8 cellular contexts compared by ENCODE assay signal in genomic region chr19:58572818-58573657, GRCh38. TPM values are rescaled to one million over a fixed set of nuclear protein-coding genes. Genes with fewer than 3 reads are reported as not detected.
DNase-seq lines count a peak whose midpoint lies in the region; ATAC-seq, FAIRE-seq and TF ChIP-seq lines count a peak whose summit lies in the region.

TSS of gene MZF1 (minus strand) at chr19:58573335. CDS start at chr19:58571389, 1,946 bp downstream.

- peak; percentile 19 for TF ChIP-seq EP300 in transverse colon (IDR thresholded peaks at IDR 0.05; ENCODE audit: low read depth)

- WGBS in pancreas, 2 donors: 0% methylated on average over 75 of the region's 75 CpGs
- 0 to 1% methylated on average over 15 to 75 of the region's 75 CpGs for WGBS in transverse colon (ENCODE audit: low coverage in 1 of 2), 2 donors

- DNase-seq in H7: peak; percentile 99
- DNase-seq in NB4 (ENCODE audit: low read depth): peak; percentile 100
- DNase-seq in activated effector memory CD4-positive, alpha-beta T cell treated with Interleukin-2 at 50 U/mL for 16 hours: peak; percentile 99
- DNase-seq in globus pallidus (ENCODE audit: low spot score): peak; percentile 99
- peak; percentile 96 to 100 (median 100) for DNase-seq in pancreas
- peak; percentile 100 for DNase-seq in transverse colon
- no peak for DNase-seq in MV-4-11 (lab: John Stamatoyannopoulos, UW)

- H3K27ac ChIP-seq in pancreas (peak within 1 kb of the TSS; percentile 94 to 98 (median 96)), transverse colon (peak within 1 kb of the TSS; percentile 96 to 98 (median 96))

- in situ Hi-C loops in transverse colon (cut with MboI; ENCODE audit: low pct_ligation_motif_present in 1 of 4, low pct_unique_long_range_greater_than_20kb in 1 of 4, low sequenced_read_pairs in 3 of 4): no loop called here

- FAIRE-seq in pancreas (lab: Jason Lieb, UNC): peak; percentile 95

- H3K4me1 ChIP-seq in ES-I3 (ENCODE audit: insufficient read depth, low read length) (peaks cover 7% of the 10 kb centered on the region), pancreas (peaks cover 0 to 20% (median 4%) of the 10 kb centered on the region in 3 donors), transverse colon (peaks cover 0 to 39% (median 23%) of the 10 kb centered on the region in 4 donors)

- H3K27me3 ChIP-seq in H7 (ENCODE audit: control insufficient read depth, insufficient read depth, low read length): no peaks in the 10 kb centered on the region
- H3K27me3 ChIP-seq in pancreas: no peaks in the 10 kb centered on the region
- H3K27me3 ChIP-seq in transverse colon: no peaks in the 10 kb centered on the region

- no peak for TF ChIP-seq CTCF in NB4 (IDR thresholded peaks at IDR 0.05; ENCODE audit: low read depth, low read length)
- TF ChIP-seq CTCF in pancreas (IDR thresholded peaks at IDR 0.05): no peak
- peak in 3 of 5 experiments; percentile 19 to 73 (median 48) for TF ChIP-seq CTCF in transverse colon (IDR thresholded peaks at IDR 0.05)

- peak; percentile 72 to 81 (median 77) for ATAC-seq in pancreas

- intact Hi-C loops in pancreas (cut with DNase I): no loop called here
- intact Hi-C loops in transverse colon (cut with DNase I; ENCODE audit: low total_unique reads): no loop called here

- TF ChIP-seq POLR2A in NB4 (IDR thresholded peaks at IDR 0.05; ENCODE audit: extremely low read depth, insufficient read length): peak; percentile 47
- peak; percentile 65 for TF ChIP-seq POLR2A in transverse colon (IDR thresholded peaks at IDR 0.05)

- H3K9me3 ChIP-seq in ES-I3 (ENCODE audit: control insufficient read depth, insufficient read depth, low read length) (no peaks in the 10 kb centered on the region), pancreas (no peaks in the 10 kb centered on the region), transverse colon (no peaks in the 10 kb centered on the region)

- no peaks in the 10 kb centered on the region; the same call in 1 of the 2 replicates for H3K36me3 ChIP-seq in ES-I3 (ENCODE audit: insufficient read depth, low read length)
- H3K36me3 ChIP-seq in H7 (replicated peaks; ENCODE audit: control insufficient read depth, insufficient read depth, low read length): peaks cover 1% of the 10 kb centered on the region
- no peaks in the 10 kb centered on the region for H3K36me3 ChIP-seq in pancreas
- peaks cover 0 to 6% (median 0%) of the 10 kb centered on the region in 4 donors for H3K36me3 ChIP-seq in transverse colon

- peak within 1 kb of the TSS; percentile 68 for H3K4me3 ChIP-seq in H7 (ENCODE audit: insufficient read depth, low read depth, low read length)
- peak within 1 kb of the TSS; percentile 75 for H3K4me3 ChIP-seq in NB4 (ENCODE audit: low read depth, low read length)
- peak within 1 kb of the TSS; percentile 48 to 62 (median 57) for H3K4me3 ChIP-seq in pancreas
- H3K4me3 ChIP-seq in transverse colon: peak within 1 kb of the TSS; percentile 58 to 66 (median 63)

- peak within 1 kb of the TSS; percentile 91 for H3K9ac ChIP-seq in ES-I3 (ENCODE audit: low read depth, low read length)

RNA-seq across cellular contexts. Expression of gene MZF1, which starts in this region (rescaled TPM):
- total RNA-seq in H7 (2014; rRNA removed; shearing (Covaris generic)): 11.0 and 12.5 TPM in 2 replicates
- 10 to 100 TPM in 5 of 6 donors, 1 to 10 TPM in 1; 9.8 to 25.0 (median 11.6) TPM for total RNA-seq in pancreas
- 10 to 100 TPM; 53.9 to 70.2 TPM for polyA plus RNA-seq in pancreas
- total RNA-seq in transverse colon: 100 to 1,000 TPM in 1 of 4 donors, 10 to 100 TPM in 3; 45.5 to 113 (median 67.1) TPM

Comparison
In these comparisons a context has a peak if more than half of its experiments do, and no peak if none do; other contexts are left out.
1. CTCF ChIP-seq: peak in transverse colon (3 of 5); none in NB4 (single experiment) and pancreas (0 of 4).
2. Peak in every context shown above with its lines, with median percentiles within 50 percentile points of each other: H3K4me3 ChIP-seq.